In the genomic region with DNA sequence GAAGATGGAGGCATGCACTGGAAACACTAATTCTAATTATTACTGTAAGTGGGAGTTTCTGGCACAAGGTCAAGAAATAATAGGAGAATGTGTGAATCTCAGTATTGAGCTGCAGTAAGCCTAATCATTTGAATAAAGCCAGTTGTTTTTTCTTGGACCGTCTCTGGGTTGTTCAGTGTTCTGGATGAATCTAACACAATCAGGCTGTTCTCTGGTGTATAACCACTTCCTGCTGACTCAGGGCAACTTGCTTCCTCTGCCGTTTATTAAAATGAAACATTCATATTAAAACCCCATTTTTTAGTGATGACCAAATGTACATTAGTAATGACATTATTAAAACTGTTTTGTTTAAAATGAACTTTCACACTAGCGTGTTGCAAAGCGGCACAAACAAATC, we compare ENCODE assay signal across 8 cellular contexts.
DNase-seq lines count a peak whose midpoint lies in the region; ATAC-seq and TF ChIP-seq lines count a peak whose summit lies in the region.

No MANE protein-coding gene starts in this region.

- no peak overlapping the region for H3K4me3 Mint-ChIP-seq in endothelial cell (ENCODE audit: unreplicated experiment)

- peak; percentile 81 for ATAC-seq in GM19467 (IDR thresholded peaks at IDR 0.05; ENCODE audit: unreplicated experiment)

- no peak overlapping the region for H3K27ac Mint-ChIP-seq in endothelial cell (ENCODE audit: unreplicated experiment)

- H3K9me3 ChIP-seq in smooth muscle cell (replicated peaks; ENCODE audit: low read depth) = no peaks in the 10 kb centered on the region

- no peaks in the 10 kb centered on the region for H3K27me3 ChIP-seq in smooth muscle cell (ENCODE audit: low read depth)

- peak overlapping the region; percentile 89 for H3K27ac ChIP-seq in smooth muscle cell (ENCODE audit: low read depth)

- H3K79me2 ChIP-seq in smooth muscle cell (ENCODE audit: low read depth) = no peaks in the 10 kb centered on the region

- peaks cover 20% of the 10 kb centered on the region for H3K4me1 ChIP-seq in smooth muscle cell (ENCODE audit: low read depth)

- no peaks in the 10 kb centered on the region for H3K9me3 Mint-ChIP-seq in endothelial cell (ENCODE audit: unreplicated experiment)

- H3K9ac ChIP-seq in smooth muscle cell (ENCODE audit: low read depth) = peak overlapping the region; percentile 6

- no peaks in the 10 kb centered on the region for H3K36me3 Mint-ChIP-seq in endothelial cell (ENCODE audit: low read depth, unreplicated experiment)

- H3K27me3 Mint-ChIP-seq in endothelial cell (ENCODE audit: unreplicated experiment) = peaks cover 3% of the 10 kb centered on the region

- H4K20me1 ChIP-seq in smooth muscle cell (ENCODE audit: low read depth) = no peaks in the 10 kb centered on the region

- H3K36me3 ChIP-seq in smooth muscle cell (ENCODE audit: low read depth) = no peaks in the 10 kb centered on the region

- no peaks in the 10 kb centered on the region for H3K4me1 Mint-ChIP-seq in endothelial cell (ENCODE audit: unreplicated experiment)

- peak overlapping the region; percentile 70 for H3K4me2 ChIP-seq in smooth muscle cell

- H3K4me3 ChIP-seq in smooth muscle cell = no peak overlapping the region

- H3F3A ChIP-seq in smooth muscle cell (ENCODE audit: low read depth) = no peaks in the 10 kb centered on the region

- WGBS in smooth muscle cell (ENCODE audit: low lambda C conversion rate) = 38% methylated on average over 4 of the region's 4 CpGs

- TF ChIP-seq CTCF in smooth muscle cell (IDR thresholded peaks at IDR 0.05; ENCODE audit: borderline replicate concordance, insufficient read depth, poor library complexity, severe bottlenecking) (no peak), endothelial cell (IDR thresholded peaks at IDR 0.05; ENCODE audit: unreplicated experiment) (no peak)

- DNase-seq in Ammon's horn (ENCODE audit: low spot score) = peak; percentile 65
- peak; percentile 30 for DNase-seq in NAMALWA (ENCODE audit: low spot score)
- peak; percentile 44 for DNase-seq in epidermal melanocyte (ENCODE audit: insufficient read length, low spot score)
- no peak for DNase-seq in smooth muscle cell (lab: John Stamatoyannopoulos, UW; ENCODE audit: unreplicated experiment)
- no peak for DNase-seq in germinal center (ENCODE audit: low spot score)
- no peak for DNase-seq in endothelial cell (ENCODE audit: low spot score)
- DNase-seq in effector CD4-positive, alpha-beta T cell = no peak

- peak overlapping the region; percentile 53 for H2AFZ ChIP-seq in smooth muscle cell (ENCODE audit: low read depth)

Comparison
In these comparisons a context has a peak if more than half of its experiments do, and no peak if none do; other contexts are left out.
1. DNase-seq: peak in Ammon's horn (single experiment), NAMALWA (single experiment) and epidermal melanocyte (single experiment); none in smooth muscle cell (single experiment), germinal center (single experiment), endothelial cell (single experiment) and effector CD4-positive, alpha-beta T cell (single experiment).